In genomic region chr3:52910823-52911222, GRCh38 we compare ENCODE assay signal across 30 cellular contexts.
"Had no signal": no experiment of that assay in that cellular context is flagged by ENCODE, and none has a peak within 500 bp of the region (broad histone marks: within the 10 kb centered on the region; RNA-seq: fewer than 3 reads in every experiment).

No MANE protein-coding gene starts in this region.

- H3K36me3 ChIP-seq: neutrophil, uterus had no signal

- H3K27me3 Mint-ChIP-seq: naive B cell; naive thymus-derived CD8-positive, alpha-beta T cell; natural killer cell treated with Interleukin-12 subunit alpha and Interleukin-12 subunit beta and Interleukin-15 and Interleukin-18, amount 100 ng/mL, for 72 hours; progenitor cell of endocrine pancreas; stimulated activated memory B cell treated with anti-CD40 and anti-IgM and Interleukin-4, amounts not matched to agents 10 μg/mL and 1 μg/mL and 100 μg/mL, for 72 hours; type B pancreatic cell had no signal

- H3K4me3 Mint-ChIP-seq: naive B cell; naive thymus-derived CD8-positive, alpha-beta T cell; natural killer cell treated with Interleukin-12 subunit alpha and Interleukin-12 subunit beta and Interleukin-15 and Interleukin-18, amount 100 ng/mL, for 72 hours; nephron progenitor cell; neural crest cell; stimulated activated memory B cell treated with anti-CD40 and anti-IgM and Interleukin-4, amounts not matched to agents 10 μg/mL and 1 μg/mL and 100 μg/mL, for 72 hours; type B pancreatic cell had no signal

- H3K9me3 Mint-ChIP-seq: naive B cell; naive thymus-derived CD8-positive, alpha-beta T cell; natural killer cell treated with Interleukin-12 subunit alpha and Interleukin-12 subunit beta and Interleukin-15 and Interleukin-18, amount 100 ng/mL, for 72 hours; nephron progenitor cell; neural crest cell; stimulated activated memory B cell treated with anti-CD40 and anti-IgM and Interleukin-4, amounts not matched to agents 10 μg/mL and 1 μg/mL and 100 μg/mL, for 72 hours; type B pancreatic cell had no signal

- ATAC-seq: naive thymus-derived CD8-positive, alpha-beta T cell; natural killer cell treated with Interleukin-12 subunit alpha and Interleukin-12 subunit beta and Interleukin-15 and Interleukin-18, amount 100 ng/mL, for 72 hours; psoas muscle; right cardiac atrium; right lobe of liver; stimulated activated memory B cell treated with anti-CD40 and anti-IgM and Interleukin-4, amounts not matched to agents 10 μg/mL and 1 μg/mL and 100 μg/mL, for 72 hours; stimulated activated naive CD8-positive, alpha-beta T cell treated with anti-CD3 and anti-CD28 coated beads, Interleukin-15, Interleukin-2, amounts not matched to agents 100 U/mL and 50 U/mL, for 24 hours; upper lobe of right lung had no signal

- DNase-seq: naive B cell; naive thymus-derived CD8-positive, alpha-beta T cell; nephron progenitor cell; nucleus accumbens; posterior cingulate gyrus; psoas muscle; right cardiac atrium; right lobe of liver; sigmoid colon; small intestine; stimulated activated CD4-positive, alpha-beta T cell treated with anti-CD3 and anti-CD28 coated beads, Interleukin-1b, Interleukin-23, amount 100 ng/mL, for 48 hours; stimulated activated CD4-positive, alpha-beta T cell treated with anti-CD3 and anti-CD28 coated beads, Interleukin-4, amount 100 ng/mL, for 1 hour; stimulated activated CD4-positive, alpha-beta T cell treated with anti-CD3 and anti-CD28 coated beads, Interleukin-4, amount 100 ng/mL, for 4 hours; stimulated activated CD8-positive, alpha-beta memory T cell treated with anti-CD3 and anti-CD28 coated beads, Interleukin-4, amount 100 ng/mL, for 48 hours; stimulated activated naive CD4-positive, alpha-beta T cell; stimulated activated naive CD8-positive, alpha-beta T cell treated with anti-CD3 and anti-CD28 coated beads, Interleukin-15, Interleukin-2, amounts not matched to agents 100 U/mL and 50 U/mL, for 24 hours; substantia nigra; testis; tibial artery; transverse colon; upper lobe of right lung; uterus had no signal

- H3K4me1 Mint-ChIP-seq: naive B cell; naive thymus-derived CD8-positive, alpha-beta T cell; nephron progenitor cell; neural crest cell; stimulated activated memory B cell treated with anti-CD40 and anti-IgM and Interleukin-4, amounts not matched to agents 10 μg/mL and 1 μg/mL and 100 μg/mL, for 72 hours had no signal

- H3K4me3 ChIP-seq: psoas muscle, right lobe of liver, sigmoid colon, suprapubic skin, testis, tibial artery, transverse colon, upper lobe of right lung, uterus had no signal

- H3K27me3 ChIP-seq: neutrophil, right lobe of liver, sigmoid colon, suprapubic skin, testis, tibial artery, transverse colon, upper lobe of right lung, uterus had no signal

- H3K4me1 ChIP-seq: psoas muscle, sigmoid colon, suprapubic skin, testis, transverse colon, upper lobe of right lung, uterus had no signal

- H3K36me3 Mint-ChIP-seq: natural killer cell treated with Interleukin-12 subunit alpha and Interleukin-12 subunit beta and Interleukin-15 and Interleukin-18, amount 100 ng/mL, for 72 hours; type B pancreatic cell had no signal

- H3K27ac Mint-ChIP-seq: nephron progenitor cell; progenitor cell of endocrine pancreas; stimulated activated memory B cell treated with anti-CD40 and anti-IgM and Interleukin-4, amounts not matched to agents 10 μg/mL and 1 μg/mL and 100 μg/mL, for 72 hours; type B pancreatic cell had no signal

- H3K9me3 ChIP-seq: neutrophil, psoas muscle, right lobe of liver, sigmoid colon, suprapubic skin, testis, tibial artery, transverse colon, upper lobe of right lung, uterus had no signal

- H3K27ac ChIP-seq: neutrophil, parathyroid adenoma, psoas muscle, right lobe of liver, sigmoid colon, suprapubic skin, testis, tibial artery, transverse colon, upper lobe of right lung, uterus had no signal
